In genomic region chr5:74232281-74232680, GRCh38 we compare ENCODE assay signal across 15 cellular contexts.
DNase-seq lines count a peak whose midpoint lies in the region; ATAC-seq and TF ChIP-seq lines count a peak whose summit lies in the region.
"Had no signal": no experiment of that assay in that cellular context is flagged by ENCODE, and none has a peak within 500 bp of the region (broad histone marks: within the 10 kb centered on the region; RNA-seq: fewer than 3 reads in every experiment).

No MANE protein-coding gene starts in this region.

- H3K4me3 ChIP-seq in vagina = no peak overlapping the region
- H3K4me3 ChIP-seq: tibial nerve had no signal

- H3K9me3 ChIP-seq in vagina = no peaks in the 10 kb centered on the region
- H3K9me3 ChIP-seq: tibial nerve had no signal

- no peak overlapping the region for H3K27ac Mint-ChIP-seq in activated T-helper 17 cell treated with anti-CD3 and anti-CD28 coated beads, Interleukin-2, amount 50 U/mL, for 72 hours
- no peak overlapping the region for H3K27ac Mint-ChIP-seq in osteocyte (ENCODE audit: unreplicated experiment)
- H3K27ac Mint-ChIP-seq: activated B cell treated with CpG ODN at 0.5 μM for 24 hours; activated naive CD4-positive, alpha-beta T cell treated with anti-CD3 and anti-CD28 coated beads, Interleukin-2, amount 10 ng/mL, durations not matched to agents 7 days and 5 days; CD14-positive monocyte; nephron had no signal

- no peak for TF ChIP-seq POLR2A in vagina (IDR thresholded peaks at IDR 0.05)

- intact Hi-C loops in vagina (cut with DNase I) = no loop called here

- no peak overlapping the region for H3K4me3 Mint-ChIP-seq in activated T-helper 17 cell treated with anti-CD3 and anti-CD28 coated beads, Interleukin-2, amount 50 U/mL, for 72 hours
- H3K4me3 Mint-ChIP-seq in osteocyte (ENCODE audit: unreplicated experiment) = no peak overlapping the region
- H3K4me3 Mint-ChIP-seq: activated B cell treated with CpG ODN at 0.5 μM for 24 hours; activated naive CD4-positive, alpha-beta T cell treated with anti-CD3 and anti-CD28 coated beads, Interleukin-2, amount 10 ng/mL, durations not matched to agents 7 days and 5 days; CD14-positive monocyte; nephron had no signal

- TF ChIP-seq CTCF in osteocyte (IDR thresholded peaks at IDR 0.05) (no peak), vagina (IDR thresholded peaks at IDR 0.05) (no peak)

- H3K9me3 Mint-ChIP-seq in activated T-helper 17 cell treated with anti-CD3 and anti-CD28 coated beads, Interleukin-2, amount 50 U/mL, for 72 hours = peaks cover 3% of the 10 kb centered on the region
- no peaks in the 10 kb centered on the region for H3K9me3 Mint-ChIP-seq in osteocyte (ENCODE audit: unreplicated experiment)
- H3K9me3 Mint-ChIP-seq: activated naive CD4-positive, alpha-beta T cell treated with anti-CD3 and anti-CD28 coated beads, Interleukin-2, amount 10 ng/mL, durations not matched to agents 7 days and 5 days; nephron had no signal

- ATAC-seq in activated T-helper 17 cell treated with anti-CD3 and anti-CD28 coated beads, Interleukin-2, amount 50 U/mL, for 72 hours (replicated peaks) = peak; percentile 92

- no peaks in the 10 kb centered on the region for H3K4me1 ChIP-seq in vagina
- H3K4me1 ChIP-seq: tibial nerve had no signal

- no peaks in the 10 kb centered on the region for H3K36me3 ChIP-seq in vagina
- H3K36me3 ChIP-seq: tibial nerve had no signal

- H3K27me3 Mint-ChIP-seq in activated T-helper 17 cell treated with anti-CD3 and anti-CD28 coated beads, Interleukin-2, amount 50 U/mL, for 72 hours = peaks cover 33% of the 10 kb centered on the region
- peaks cover 3% of the 10 kb centered on the region for H3K27me3 Mint-ChIP-seq in osteocyte (ENCODE audit: unreplicated experiment)
- H3K27me3 Mint-ChIP-seq: activated naive CD4-positive, alpha-beta T cell treated with anti-CD3 and anti-CD28 coated beads, Interleukin-2, amount 10 ng/mL, durations not matched to agents 7 days and 5 days had no signal

- no peaks in the 10 kb centered on the region for H3K36me3 Mint-ChIP-seq in activated T-helper 17 cell treated with anti-CD3 and anti-CD28 coated beads, Interleukin-2, amount 50 U/mL, for 72 hours (ENCODE audit: low read depth)
- no peaks in the 10 kb centered on the region for H3K36me3 Mint-ChIP-seq in osteocyte (ENCODE audit: unreplicated experiment)
- H3K36me3 Mint-ChIP-seq: activated naive CD4-positive, alpha-beta T cell treated with anti-CD3 and anti-CD28 coated beads, Interleukin-2, amount 10 ng/mL, durations not matched to agents 7 days and 5 days; CD14-positive monocyte had no signal

- no peaks in the 10 kb centered on the region for H3K27me3 ChIP-seq in vagina
- H3K27me3 ChIP-seq: tibial nerve had no signal

- no peaks in the 10 kb centered on the region for H3K4me1 Mint-ChIP-seq in activated T-helper 17 cell treated with anti-CD3 and anti-CD28 coated beads, Interleukin-2, amount 50 U/mL, for 72 hours
- peaks cover 29% of the 10 kb centered on the region for H3K4me1 Mint-ChIP-seq in osteocyte (ENCODE audit: unreplicated experiment)
- H3K4me1 Mint-ChIP-seq: activated B cell treated with CpG ODN at 0.5 μM for 24 hours; activated naive CD4-positive, alpha-beta T cell treated with anti-CD3 and anti-CD28 coated beads, Interleukin-2, amount 10 ng/mL, durations not matched to agents 7 days and 5 days; nephron had no signal

- no peak overlapping the region for H3K27ac ChIP-seq in vagina
- H3K27ac ChIP-seq: tibial nerve had no signal

- peak; percentile 87 for DNase-seq in A172 (ENCODE audit: low spot score)
- DNase-seq in GM04504 (ENCODE audit: low read depth) = peak; percentile 59
- DNase-seq in iris pigment epithelial cell (ENCODE audit: low read depth) = peak; percentile 71
- no peak for DNase-seq in SIG-M5 (lab: John Stamatoyannopoulos, UW)
- no peak for DNase-seq in globus pallidus (ENCODE audit: low spot score)
- no peak for DNase-seq in osteocyte (ENCODE audit: extremely low spot score, unreplicated experiment)
- no peak for DNase-seq in vagina (ENCODE audit: extremely low spot score in 2 of 2)
- DNase-seq: activated B cell treated with CpG ODN at 0.5 μM for 24 hours; activated naive CD4-positive, alpha-beta T cell treated with anti-CD3 and anti-CD28 coated beads, Interleukin-2, amount 10 ng/mL, durations not matched to agents 7 days and 5 days; effector CD8-positive, alpha-beta T cell; NCI-H1694 treated with DMSO at 0.1 percent for 48 hours had no signal

Comparison
In these comparisons a context has a peak if more than half of its experiments do, and no peak if none do; other contexts are left out.
1. DNase-seq: peak in A172 (single experiment), GM04504 (single experiment) and iris pigment epithelial cell (single experiment); none in SIG-M5 (single experiment), globus pallidus (single experiment), osteocyte (single experiment) and vagina (0 of 2).